ENCODE assay signal across 9 cellular contexts in genomic region chr2:237473474-237474453, GRCh38. TPM values are rescaled to one million over a fixed set of nuclear protein-coding genes. Genes with fewer than 3 reads are reported as not detected.
DNase-seq lines count a peak whose midpoint lies in the region; ATAC-seq and TF ChIP-seq lines count a peak whose summit lies in the region.
"Had no signal": no experiment of that assay in that cellular context is flagged by ENCODE, and none has a peak within 500 bp of the region (broad histone marks: within the 10 kb centered on the region; RNA-seq: fewer than 3 reads in every experiment).

No MANE protein-coding gene starts in this region.

- H3K9me3 ChIP-seq in H9 (ENCODE audit: control insufficient read depth, low read depth, low read length) (no peaks in the 10 kb centered on the region), mesenchymal stem cell (ENCODE audit: control insufficient read depth, low read length) (no peaks in the 10 kb centered on the region)

- H3K23ac ChIP-seq in H9 (ENCODE audit: insufficient read length, low read depth, low read length): no peak overlapping the region
- peak overlapping the region in 1 of 2 experiments; percentile 43 for H3K23ac ChIP-seq in mesenchymal stem cell (ENCODE audit: low read length in 2 of 2)

- no peaks in the 10 kb centered on the region for H3K36me3 Mint-ChIP-seq in H9 (ENCODE audit: insufficient read depth in 1 of 3, low read depth in 3 of 3)

- no peaks in the 10 kb centered on the region for H4K20me1 ChIP-seq in H9 (ENCODE audit: control insufficient read depth, insufficient read depth, insufficient read length)

- H3K14ac ChIP-seq in H9 (ENCODE audit: insufficient read depth, low read length) (no peak overlapping the region), mesenchymal stem cell (ENCODE audit: low read length in 2 of 2) (peak overlapping the region in 1 of 2 experiments; percentile 97)

- H3K27me3 Mint-ChIP-seq in H9 (ENCODE audit: low read depth): peaks cover 37% of the 10 kb centered on the region

- H3K4me2 ChIP-seq in H9 (ENCODE audit: insufficient read depth, insufficient read length, low read length) (no peak overlapping the region), mesenchymal stem cell (ENCODE audit: low read length, poor library complexity, severe bottlenecking) (peak overlapping the region; percentile 44)

- no peak overlapping the region for H3K9ac ChIP-seq in H9 (ENCODE audit: extremely low read depth, insufficient read length, low read length)
- H3K9ac ChIP-seq in mesenchymal stem cell (ENCODE audit: low read length): peak overlapping the region; percentile 93

- no peak overlapping the region for H3K18ac ChIP-seq in H9 (ENCODE audit: insufficient read length, low read depth, low read length)
- H3K18ac ChIP-seq in mesenchymal stem cell (ENCODE audit: low read depth in 1 of 2, low read length in 2 of 2): peak overlapping the region; percentile 61 to 95

- H2BK120ac ChIP-seq in H9 (ENCODE audit: low read depth, low read length, poor library complexity, severe bottlenecking) (no peak overlapping the region), mesenchymal stem cell (ENCODE audit: low read depth, low read length) (peak overlapping the region; percentile 99)

- H3K79me2 ChIP-seq in H9 (ENCODE audit: insufficient read depth, low read length): no peaks in the 10 kb centered on the region

- peak overlapping the region; percentile 44 to 48; a peak in 4 of 5 replicates for H3K4me3 Mint-ChIP-seq in H9

- H3K79me1 ChIP-seq in H9 (ENCODE audit: insufficient read depth, low read depth, low read length, poor library complexity, severe bottlenecking): no peaks in the 10 kb centered on the region
- H3K79me1 ChIP-seq in mesenchymal stem cell (replicated peaks; ENCODE audit: low read length, poor library complexity, severe bottlenecking): no peaks in the 10 kb centered on the region

- H3K4me1 ChIP-seq in H9 (ENCODE audit: insufficient read depth, low read length) (0 out of 2 replicates have a peak, but pooled peaks cover 4% of the 10 kb centered on the region), mesenchymal stem cell (ENCODE audit: control insufficient read depth, insufficient read depth, low read depth, low read length) (peaks cover 34% of the 10 kb centered on the region)

- no peak for TF ChIP-seq CTCF in 22Rv1 (IDR thresholded peaks at IDR 0.05)
- no peak for TF ChIP-seq CTCF in H9 (conservative IDR thresholded peaks at IDR 0.05)

- H2AFZ ChIP-seq in H9 (ENCODE audit: low read length) (no peak overlapping the region), mesenchymal stem cell (ENCODE audit: low read depth, low read length) (no peak overlapping the region)

- DNase-seq in H9 (no peak), mesenchymal stem cell (peak; percentile 92), NCI-H1092 treated with DMSO at 0.1 percent for 48 hours (lab: John Stamatoyannopoulos, UW) (no peak)
- no peak for DNase-seq in stimulated activated CD4-positive, alpha-beta T cell treated with anti-CD3 and anti-CD28 coated beads, Interleukin-4, amount 100 ng/mL, for 4 hours
- no peak for DNase-seq in effector CD8-positive, alpha-beta T cell (lab: John Stamatoyannopoulos, UW)
- DNase-seq: NCI-H1105 treated with DMSO at 0.1 percent for 48 hours had no signal

- H4K91ac ChIP-seq in H9 (ENCODE audit: insufficient read length, low read depth, low read length) (no peak overlapping the region), mesenchymal stem cell (ENCODE audit: low read length) (peak overlapping the region; percentile 100)

- H2BK15ac ChIP-seq in H9 (ENCODE audit: low read depth, low read length): no peak overlapping the region
- peak overlapping the region; percentile 91 for H2BK15ac ChIP-seq in mesenchymal stem cell (ENCODE audit: low read depth, poor library complexity, severe bottlenecking)

- H4K8ac ChIP-seq in H9 (replicated peaks; ENCODE audit: insufficient read length, low read depth, low read length): no peak overlapping the region
- peak overlapping the region; percentile 99 for H4K8ac ChIP-seq in mesenchymal stem cell (ENCODE audit: low read length)

- H3K4me1 Mint-ChIP-seq in H9: peaks cover 14 to 17% of the 10 kb centered on the region in 2 experiments

- no peak overlapping the region for H4K5ac ChIP-seq in H9 (ENCODE audit: insufficient read length, low read depth, low read length)

- H3K23me2 ChIP-seq in H9 (ENCODE audit: insufficient read length, low read depth, low read length, poor library complexity, severe bottlenecking): peaks cover 5% of the 10 kb centered on the region

- H3K56ac ChIP-seq in H9 (ENCODE audit: insufficient read length, low read depth, low read length): no peak overlapping the region

- H3K27ac ChIP-seq in 22Rv1 (peak overlapping the region; percentile 100), H9 (ENCODE audit: insufficient read length, low read depth, low read length) (no peak overlapping the region), angular gyrus (ENCODE audit: low read depth, low read length) (peak overlapping the region; percentile 22), mesenchymal stem cell (ENCODE audit: low read length, poor library complexity, severe bottlenecking) (peak overlapping the region; percentile 77)

- no CpG with 5 or more reads among the region's 22 CpGs for WGBS in H9 (ENCODE audit: extremely low coverage, insufficient read length, low lambda C conversion rate)
- 97% methylated on average over 19 of the region's 22 CpGs for WGBS in mesenchymal stem cell

- no peaks in the 10 kb centered on the region; a peak in 1 of 5 replicates for H3K9me3 Mint-ChIP-seq in H9

- no peak for ATAC-seq in GM21390 (IDR thresholded peaks at IDR 0.05; ENCODE audit: unreplicated experiment)

- H2BK12ac ChIP-seq in H9 (ENCODE audit: insufficient read length, low read depth, low read length) (no peak overlapping the region), mesenchymal stem cell (ENCODE audit: low read length in 2 of 2) (peak overlapping the region; percentile 99 to 100)

- peak overlapping the region in 1 of 3 experiments; percentile 65; a peak in 2 of 7 replicates for H3K27ac Mint-ChIP-seq in H9

- H3K4ac ChIP-seq in H9 (ENCODE audit: low read depth, low read length): no peak overlapping the region
- peak overlapping the region; percentile 98 to 100 for H3K4ac ChIP-seq in mesenchymal stem cell (ENCODE audit: low read depth in 1 of 2, low read length in 2 of 2)

- H3K27me3 ChIP-seq in H9 (ENCODE audit: insufficient read depth, low read length) (peaks cover 3% of the 10 kb centered on the region; the same call in 1 of the 2 replicates), mesenchymal stem cell (ENCODE audit: control insufficient read depth in 1 of 2, insufficient read depth in 1 of 2, low read length in 2 of 2) (no peaks in the 10 kb centered on the region)

- no peaks in the 10 kb centered on the region for H3K36me3 ChIP-seq in mesenchymal stem cell (ENCODE audit: control insufficient read depth in 1 of 2, insufficient read depth in 2 of 2, low read depth in 1 of 2, low read length in 2 of 2)

- H2BK5ac ChIP-seq in H9 (ENCODE audit: insufficient read length, low read length) (no peak overlapping the region), mesenchymal stem cell (ENCODE audit: low read depth, low read length, poor library complexity, severe bottlenecking) (peak overlapping the region; percentile 68)

- H3T11ph ChIP-seq in H9 (ENCODE audit: low read length): no peak overlapping the region

- peak overlapping the region in 1 of 2 experiments; percentile 87 for H3K4me3 ChIP-seq in mesenchymal stem cell (ENCODE audit: insufficient read depth in 1 of 2, low read depth in 1 of 2, low read length in 2 of 2)

- H2AK5ac ChIP-seq in H9 (ENCODE audit: insufficient read length, low read length) (no peak overlapping the region), mesenchymal stem cell (ENCODE audit: low read length, severe bottlenecking) (peak overlapping the region; percentile 6)

- no peak overlapping the region for H2BK20ac ChIP-seq in H9 (ENCODE audit: low read depth, low read length, poor library complexity, severe bottlenecking)

RNA-seq across cellular contexts. Expression of gene MLPH, which starts 13.3 kb away (rescaled TPM):
- total RNA-seq in H9 (2021): 3.4 TPM in 2 replicates
- polyA plus RNA-seq in mesenchymal stem cell (2013, experiment 1 of 2): 93.7 TPM
- 85.6 TPM for polyA plus RNA-seq in mesenchymal stem cell (2013, experiment 2 of 2)

RNA-seq across cellular contexts. Expression of gene COL6A3, which starts 59.8 kb away (rescaled TPM):
- 0.66 and 0.81 TPM in 2 replicates for total RNA-seq in H9 (2021)
- polyA plus RNA-seq in mesenchymal stem cell (2013, experiment 1 of 2): 173 TPM
- polyA plus RNA-seq in mesenchymal stem cell (2013, experiment 2 of 2): 153 TPM
